ENCODE assay signal across 1 cellular context in genomic region chr15:38226867-38227266, GRCh38.
TF ChIP-seq lines count a peak whose summit lies in the region.

No MANE protein-coding gene starts in this region.

TF ChIP-seq in SK-N-SH, 30 proteins besides CTCF, POLR2A, EP300 and RAD21 (continued from another document):
- no peak for TF ChIP-seq REST (IDR thresholded peaks at IDR 0.05; ENCODE audit: low read depth, low read length)
- peak; percentile 16; the same call in 1 of the 2 replicates for TF ChIP-seq JUND (IDR thresholded peaks at IDR 0.05)
- no peak for TF ChIP-seq RCOR1 (IDR thresholded peaks at IDR 0.05; ENCODE audit: low read length)
- peak; percentile 89 for TF ChIP-seq NFIC (IDR thresholded peaks at IDR 0.05; ENCODE audit: borderline replicate concordance)
TF ChIP-seq in SK-N-SH: peak in this region for 4.
